ENCODE assay signal across 11 cellular contexts in the genomic region with DNA sequence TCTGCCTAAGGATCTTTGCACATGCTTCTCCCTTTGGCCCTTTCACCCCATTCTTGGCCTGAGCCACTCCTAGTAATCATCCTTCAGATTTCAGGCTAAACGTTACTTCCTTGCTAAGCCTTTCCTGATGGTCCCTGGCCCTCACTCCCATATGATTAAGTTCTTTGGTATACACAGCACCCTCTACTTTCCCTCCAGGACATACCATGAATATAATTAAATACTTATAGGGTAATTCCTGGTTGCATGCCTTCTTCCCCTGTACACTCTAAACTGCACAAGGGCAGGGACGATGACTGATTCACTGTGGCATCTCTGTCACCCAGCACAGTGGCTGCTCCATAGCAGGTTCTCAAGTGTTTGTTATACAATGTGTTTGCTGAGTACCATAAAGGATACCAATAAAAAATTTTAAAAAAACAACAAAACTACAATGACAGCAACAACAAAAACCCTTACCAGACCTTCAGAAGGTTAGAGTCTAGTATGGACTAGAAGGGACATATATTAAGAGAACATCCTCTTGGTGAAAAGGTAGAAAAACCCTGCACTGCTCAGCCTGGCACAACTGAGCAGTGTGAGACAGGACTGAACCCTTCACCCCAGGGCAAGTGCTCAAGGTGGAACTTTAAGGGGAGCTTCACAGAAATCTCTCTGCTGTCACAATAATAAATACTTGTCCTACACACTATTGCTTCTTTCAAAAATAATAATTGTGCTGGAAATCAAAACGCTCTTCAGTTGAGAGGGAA.
DNase-seq lines count a peak whose midpoint lies in the region; ATAC-seq and TF ChIP-seq lines count a peak whose summit lies in the region.
"Had no signal": no experiment of that assay in that cellular context is flagged by ENCODE, and none has a peak within 500 bp of the region (broad histone marks: within the 10 kb centered on the region; RNA-seq: fewer than 3 reads in every experiment).

No MANE protein-coding gene starts in this region.

- ATAC-seq in HG03378 (IDR thresholded peaks at IDR 0.05; ENCODE audit: unreplicated experiment): no peak
- ATAC-seq in WTC11: no peak

- no peaks in the 10 kb centered on the region for H3K9me3 ChIP-seq in breast epithelium
- H3K9me3 ChIP-seq: spleen, stomach had no signal

- intact Hi-C loops in MCF 10A (cut with micrococcal nuclease): no loop called here
- intact Hi-C loops in breast epithelium (cut with DNase I; ENCODE audit: low total_unique reads): no loop called here
- intact Hi-C loops in activated T-helper 1 cell treated with anti-CD3 and anti-CD28 coated beads, Interleukin-12 subunit alpha, Interleukin-12 subunit beta, Interleukin-2, Interleukin-4 antibody, amounts not matched to agents 30 ng/mL and 10 ng/mL and 1 ng/mL, durations not matched to agents 14 hours and 24 hours and 36 hours (cut with micrococcal nuclease): loop anchor here (5.0 kb wide), 2 partner anchors 130 to 190 kb away; no protein-coding TSS in a partner anchor

- peaks cover 45% of the 10 kb centered on the region for H3K4me1 Mint-ChIP-seq in MCF 10A (ENCODE audit: insufficient read depth, unreplicated experiment)
- peaks cover 68% of the 10 kb centered on the region for H3K4me1 Mint-ChIP-seq in activated T-helper 1 cell treated with anti-CD3 and anti-CD28 coated beads, Interleukin-12 subunit alpha, Interleukin-12 subunit beta, Interleukin-2, Interleukin-4 antibody, amounts not matched to agents 30 ng/mL and 10 ng/mL and 1 ng/mL, durations not matched to agents 14 hours and 24 hours and 36 hours (ENCODE audit: low read depth)
- H3K4me1 Mint-ChIP-seq in immature natural killer cell: peaks cover 90 to 95% of the 10 kb centered on the region in 2 donors
- peaks cover 11% of the 10 kb centered on the region; the same call in 1 of the 2 replicates for H3K4me1 Mint-ChIP-seq in WTC11

- no peaks in the 10 kb centered on the region for H3K27me3 ChIP-seq in breast epithelium
- H3K27me3 ChIP-seq: spleen, stomach had no signal

- POLR2A ChIA-PET in MCF 10A (lab: Yijun Ruan, JAX) (interaction anchor here (0.6 to 5.0 kb wide), 2 partner anchors 76 to 137 kb away, joined by 3 to 55 read pairs; a partner anchor contains a TSS), WTC11 (lab: Charles Lee) (no interaction called here)

- peaks cover 0 to 4% of the 10 kb centered on the region in 2 donors for H3K4me1 ChIP-seq in breast epithelium

- H3K36me3 ChIP-seq in breast epithelium: no peaks in the 10 kb centered on the region
- H3K36me3 ChIP-seq: spleen, stomach had no signal

- TF ChIP-seq CTCF in MCF 10A (IDR thresholded peaks at IDR 0.05; ENCODE audit: unreplicated experiment) (no peak), breast epithelium (IDR thresholded peaks at IDR 0.05) (no peak), WTC11 (IDR thresholded peaks at IDR 0.05) (no peak)

- H3K36me3 Mint-ChIP-seq in MCF 10A (ENCODE audit: insufficient read depth, unreplicated experiment): no peaks in the 10 kb centered on the region
- peaks cover 9% of the 10 kb centered on the region for H3K36me3 Mint-ChIP-seq in activated T-helper 1 cell treated with anti-CD3 and anti-CD28 coated beads, Interleukin-12 subunit alpha, Interleukin-12 subunit beta, Interleukin-2, Interleukin-4 antibody, amounts not matched to agents 30 ng/mL and 10 ng/mL and 1 ng/mL, durations not matched to agents 14 hours and 24 hours and 36 hours (ENCODE audit: low read depth)
- H3K36me3 Mint-ChIP-seq in immature natural killer cell: no peaks in the 10 kb centered on the region
- H3K36me3 Mint-ChIP-seq in WTC11: no peaks in the 10 kb centered on the region

- DNase-seq in MCF 10A (ENCODE audit: unreplicated experiment) (peak; percentile 11), breast epithelium (ENCODE audit: low spot score in 2 of 2) (no peak), immature natural killer cell (no peak), WTC11 (ENCODE audit: low spot score) (no peak), cerebellum (ENCODE audit: low spot score) (no peak)
- no peak for DNase-seq in activated T-helper 1 cell treated with anti-CD3 and anti-CD28 coated beads, Interleukin-12 subunit alpha, Interleukin-12 subunit beta, Interleukin-2, Interleukin-4 antibody, amounts not matched to agents 30 ng/mL and 10 ng/mL and 1 ng/mL, durations not matched to agents 14 hours and 24 hours and 36 hours (ENCODE audit: low spot score)
- no peak for DNase-seq in activated CD8-positive, alpha-beta memory T cell treated with anti-CD3 and anti-CD28 coated beads for 24 hours
- DNase-seq: spleen, stomach, T-helper 1 cell had no signal

- no peaks in the 10 kb centered on the region for H3K9me3 Mint-ChIP-seq in MCF 10A (ENCODE audit: unreplicated experiment)
- no peaks in the 10 kb centered on the region for H3K9me3 Mint-ChIP-seq in activated T-helper 1 cell treated with anti-CD3 and anti-CD28 coated beads, Interleukin-12 subunit alpha, Interleukin-12 subunit beta, Interleukin-2, Interleukin-4 antibody, amounts not matched to agents 30 ng/mL and 10 ng/mL and 1 ng/mL, durations not matched to agents 14 hours and 24 hours and 36 hours
- H3K9me3 Mint-ChIP-seq in immature natural killer cell: no peaks in the 10 kb centered on the region
- no peaks in the 10 kb centered on the region for H3K9me3 Mint-ChIP-seq in WTC11

- TF ChIP-seq POLR2A in breast epithelium (IDR thresholded peaks at IDR 0.05): no peak

- no peak overlapping the region for H3K4me3 ChIP-seq in breast epithelium
- H3K4me3 ChIP-seq: spleen, stomach had no signal

- H3K27me3 Mint-ChIP-seq in MCF 10A (ENCODE audit: insufficient read depth, unreplicated experiment): no peaks in the 10 kb centered on the region
- no peaks in the 10 kb centered on the region for H3K27me3 Mint-ChIP-seq in activated T-helper 1 cell treated with anti-CD3 and anti-CD28 coated beads, Interleukin-12 subunit alpha, Interleukin-12 subunit beta, Interleukin-2, Interleukin-4 antibody, amounts not matched to agents 30 ng/mL and 10 ng/mL and 1 ng/mL, durations not matched to agents 14 hours and 24 hours and 36 hours (ENCODE audit: insufficient read depth)
- H3K27me3 Mint-ChIP-seq in immature natural killer cell (ENCODE audit: low read depth in 3 of 3): peaks cover 0 to 2% (median 0%) of the 10 kb centered on the region in 3 donors
- H3K27me3 Mint-ChIP-seq in WTC11 (ENCODE audit: low read depth): no peaks in the 10 kb centered on the region

- H3K4me3 Mint-ChIP-seq in MCF 10A (ENCODE audit: unreplicated experiment): no peak overlapping the region
- peak overlapping the region; percentile 2 for H3K4me3 Mint-ChIP-seq in activated T-helper 1 cell treated with anti-CD3 and anti-CD28 coated beads, Interleukin-12 subunit alpha, Interleukin-12 subunit beta, Interleukin-2, Interleukin-4 antibody, amounts not matched to agents 30 ng/mL and 10 ng/mL and 1 ng/mL, durations not matched to agents 14 hours and 24 hours and 36 hours
- H3K4me3 Mint-ChIP-seq in immature natural killer cell: peak overlapping the region in 1 of 5 donors; percentile 33
- H3K4me3 Mint-ChIP-seq in WTC11: no peak overlapping the region

- H3K27ac Mint-ChIP-seq in MCF 10A (ENCODE audit: low read depth, unreplicated experiment) (no peak overlapping the region), immature natural killer cell (peak overlapping the region; percentile 4 to 86 (median 72)), WTC11 (no peak overlapping the region; the same call in none of the 2 replicates)
- H3K27ac Mint-ChIP-seq in activated T-helper 1 cell treated with anti-CD3 and anti-CD28 coated beads, Interleukin-12 subunit alpha, Interleukin-12 subunit beta, Interleukin-2, Interleukin-4 antibody, amounts not matched to agents 30 ng/mL and 10 ng/mL and 1 ng/mL, durations not matched to agents 14 hours and 24 hours and 36 hours: peak overlapping the region; percentile 24

- no TSS peak for BruUV-seq in MCF 10A (replicated peaks; lab: Mats Ljungman, UMichigan)

- H3K27ac ChIP-seq in breast epithelium: no peak overlapping the region
- H3K27ac ChIP-seq: spleen had no signal

- CTCF ChIA-PET in MCF 10A (lab: Yijun Ruan, JAX) (interaction anchor here (0.8 to 5.0 kb wide), 4 partner anchors 16 to 157 kb away, joined by 4 to 27 read pairs (median 21); no protein-coding TSS in a partner anchor), WTC11 (lab: Charles Lee) (interaction anchor here (1.2 to 3.7 kb wide), 4 partner anchors 7 to 158 kb away, joined by 4 to 30 read pairs (median 12); a partner anchor contains a TSS)

TF ChIP-seq in WTC11, 78 proteins besides CTCF, POLR2A, EP300 and RAD21 (continues in another document):
- TF ChIP-seq ELF4 (CRISPR knock-in tag; IDR thresholded peaks at IDR 0.05; ENCODE audit: low read depth) (no peak), RORB (CRISPR knock-in tag; IDR thresholded peaks at IDR 0.05) (no peak)
- TF ChIP-seq, protein P1, sequence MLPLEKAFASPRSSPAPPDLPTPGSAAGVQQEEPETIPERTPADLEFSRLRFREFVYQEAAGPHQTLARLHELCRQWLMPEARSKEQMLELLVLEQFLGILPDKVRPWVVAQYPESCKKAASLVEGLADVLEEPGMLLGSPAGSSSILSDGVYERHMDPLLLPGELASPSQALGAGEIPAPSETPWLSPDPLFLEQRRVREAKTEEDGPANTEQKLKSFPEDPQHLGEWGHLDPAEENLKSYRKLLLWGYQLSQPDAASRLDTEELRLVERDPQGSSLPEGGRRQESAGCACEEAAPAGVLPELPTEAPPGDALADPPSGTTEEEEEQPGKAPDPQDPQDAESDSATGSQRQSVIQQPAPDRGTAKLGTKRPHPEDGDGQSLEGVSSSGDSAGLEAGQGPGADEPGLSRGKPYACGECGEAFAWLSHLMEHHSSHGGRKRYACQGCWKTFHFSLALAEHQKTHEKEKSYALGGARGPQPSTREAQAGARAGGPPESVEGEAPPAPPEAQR (CRISPR knock-in tag; IDR thresholded peaks at IDR 0.05): no peak
- TF ChIP-seq, protein P2, sequence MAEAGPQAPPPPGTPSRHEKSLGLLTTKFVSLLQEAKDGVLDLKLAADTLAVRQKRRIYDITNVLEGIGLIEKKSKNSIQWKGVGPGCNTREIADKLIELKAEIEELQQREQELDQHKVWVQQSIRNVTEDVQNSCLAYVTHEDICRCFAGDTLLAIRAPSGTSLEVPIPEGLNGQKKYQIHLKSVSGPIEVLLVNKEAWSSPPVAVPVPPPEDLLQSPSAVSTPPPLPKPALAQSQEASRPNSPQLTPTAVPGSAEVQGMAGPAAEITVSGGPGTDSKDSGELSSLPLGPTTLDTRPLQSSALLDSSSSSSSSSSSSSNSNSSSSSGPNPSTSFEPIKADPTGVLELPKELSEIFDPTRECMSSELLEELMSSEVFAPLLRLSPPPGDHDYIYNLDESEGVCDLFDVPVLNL (CRISPR knock-in tag; IDR thresholded peaks at IDR 0.05; ENCODE audit: borderline replicate concordance, low read depth): no peak
- TF ChIP-seq, protein P3, sequence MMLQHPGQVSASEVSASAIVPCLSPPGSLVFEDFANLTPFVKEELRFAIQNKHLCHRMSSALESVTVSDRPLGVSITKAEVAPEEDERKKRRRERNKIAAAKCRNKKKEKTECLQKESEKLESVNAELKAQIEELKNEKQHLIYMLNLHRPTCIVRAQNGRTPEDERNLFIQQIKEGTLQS (CRISPR knock-in tag; conservative IDR thresholded peaks at IDR 0.05): no peak

Comparison
In these comparisons a context has a peak if more than half of its experiments do, and no peak if none do; other contexts are left out.
1. H3K27ac Mint-ChIP-seq: peak in activated T-helper 1 cell treated with anti-CD3 and anti-CD28 coated beads, Interleukin-12 subunit alpha, Interleukin-12 subunit beta, Interleukin-2, Interleukin-4 antibody, amounts not matched to agents 30 ng/mL and 10 ng/mL and 1 ng/mL, durations not matched to agents 14 hours and 24 hours and 36 hours (single experiment) and immature natural killer cell (6 of 6); none in MCF 10A (single experiment) and WTC11 (single experiment).